ENCODE assay signal across 1 cellular context in genomic region chr10:128630787-128631252, GRCh38.
TF ChIP-seq lines count a peak whose summit lies in the region.

No MANE protein-coding gene starts in this region.

TF ChIP-seq in HCT116, 20 proteins besides CTCF, POLR2A, EP300 and RAD21 (continued from another document):
- TF ChIP-seq, protein P1, sequence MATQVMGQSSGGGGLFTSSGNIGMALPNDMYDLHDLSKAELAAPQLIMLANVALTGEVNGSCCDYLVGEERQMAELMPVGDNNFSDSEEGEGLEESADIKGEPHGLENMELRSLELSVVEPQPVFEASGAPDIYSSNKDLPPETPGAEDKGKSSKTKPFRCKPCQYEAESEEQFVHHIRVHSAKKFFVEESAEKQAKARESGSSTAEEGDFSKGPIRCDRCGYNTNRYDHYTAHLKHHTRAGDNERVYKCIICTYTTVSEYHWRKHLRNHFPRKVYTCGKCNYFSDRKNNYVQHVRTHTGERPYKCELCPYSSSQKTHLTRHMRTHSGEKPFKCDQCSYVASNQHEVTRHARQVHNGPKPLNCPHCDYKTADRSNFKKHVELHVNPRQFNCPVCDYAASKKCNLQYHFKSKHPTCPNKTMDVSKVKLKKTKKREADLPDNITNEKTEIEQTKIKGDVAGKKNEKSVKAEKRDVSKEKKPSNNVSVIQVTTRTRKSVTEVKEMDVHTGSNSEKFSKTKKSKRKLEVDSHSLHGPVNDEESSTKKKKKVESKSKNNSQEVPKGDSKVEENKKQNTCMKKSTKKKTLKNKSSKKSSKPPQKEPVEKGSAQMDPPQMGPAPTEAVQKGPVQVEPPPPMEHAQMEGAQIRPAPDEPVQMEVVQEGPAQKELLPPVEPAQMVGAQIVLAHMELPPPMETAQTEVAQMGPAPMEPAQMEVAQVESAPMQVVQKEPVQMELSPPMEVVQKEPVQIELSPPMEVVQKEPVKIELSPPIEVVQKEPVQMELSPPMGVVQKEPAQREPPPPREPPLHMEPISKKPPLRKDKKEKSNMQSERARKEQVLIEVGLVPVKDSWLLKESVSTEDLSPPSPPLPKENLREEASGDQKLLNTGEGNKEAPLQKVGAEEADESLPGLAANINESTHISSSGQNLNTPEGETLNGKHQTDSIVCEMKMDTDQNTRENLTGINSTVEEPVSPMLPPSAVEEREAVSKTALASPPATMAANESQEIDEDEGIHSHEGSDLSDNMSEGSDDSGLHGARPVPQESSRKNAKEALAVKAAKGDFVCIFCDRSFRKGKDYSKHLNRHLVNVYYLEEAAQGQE (IDR thresholded peaks at IDR 0.05; ENCODE audit: low read depth), result no peak
- TF ChIP-seq ELF1 (IDR thresholded peaks at IDR 0.05; ENCODE audit: borderline replicate concordance, low read depth) (no peak), EZH2 (IDR thresholded peaks at IDR 0.05) (no peak), SRF (IDR thresholded peaks at IDR 0.05; ENCODE audit: low read depth) (no peak), CBX3 (IDR thresholded peaks at IDR 0.05; ENCODE audit: low read depth) (no peak), ATF3 (IDR thresholded peaks at IDR 0.05) (no peak), EZH2phosphoT487 (IDR thresholded peaks at IDR 0.05; ENCODE audit: borderline replicate concordance) (no peak), ZNF274 (IDR thresholded peaks at IDR 0.05; ENCODE audit: low read depth, low read length) (no peak), YY1 (IDR thresholded peaks at IDR 0.05; ENCODE audit: extremely low read depth, insufficient replicate concordance, low read depth, low read length) (no peak)
